In the genomic region with DNA sequence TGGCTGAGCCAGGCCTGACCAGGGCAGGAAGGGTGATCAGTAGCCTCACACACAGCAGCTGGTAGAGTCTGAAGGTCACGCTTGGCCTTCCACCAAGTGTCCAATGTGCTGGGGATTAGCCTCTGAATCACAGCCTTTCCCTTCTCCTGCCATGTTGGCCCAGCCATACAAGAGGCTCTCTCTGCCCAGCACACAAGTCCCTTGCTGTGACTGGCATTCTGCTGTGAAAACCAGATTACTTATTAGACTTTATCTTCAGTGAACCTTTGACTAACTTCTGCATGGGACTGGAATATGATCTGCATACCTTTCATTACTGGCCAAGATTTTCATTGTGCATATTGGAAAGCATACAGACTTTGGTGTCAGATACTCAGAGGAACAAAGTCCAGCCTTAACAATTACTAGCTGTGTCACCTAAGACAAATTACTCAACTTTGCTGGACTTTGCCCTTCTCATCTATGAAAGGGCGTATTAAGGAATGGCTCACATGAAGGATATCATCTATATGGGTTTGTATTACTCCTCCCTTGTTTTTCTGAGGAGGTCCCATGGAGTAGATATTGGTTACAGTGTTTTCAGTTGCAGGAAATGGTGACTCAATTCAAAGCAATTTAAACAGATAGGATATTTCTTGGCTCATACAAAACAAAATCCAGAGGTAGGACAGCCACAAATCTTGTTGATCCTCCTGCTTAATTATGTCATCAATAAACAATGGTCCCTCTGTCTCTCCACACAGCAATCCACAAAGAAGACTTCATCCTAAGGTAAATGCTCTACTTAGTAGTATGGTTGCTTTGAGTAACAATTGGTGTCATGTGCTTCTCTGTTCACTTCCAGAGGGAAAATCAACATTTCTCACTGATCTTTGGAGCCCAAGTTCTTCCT, we compare ENCODE assay signal across 14 cellular contexts.
DNase-seq lines count a peak whose midpoint lies in the region; ATAC-seq, FAIRE-seq and TF ChIP-seq lines count a peak whose summit lies in the region.
"Had no signal": no experiment of that assay in that cellular context is flagged by ENCODE, and none has a peak within 500 bp of the region (broad histone marks: within the 10 kb centered on the region; RNA-seq: fewer than 3 reads in every experiment).

No MANE protein-coding gene starts in this region.

- H4K20me1 ChIP-seq in fibroblast of lung (ENCODE audit: control insufficient read depth, extremely low read depth, insufficient read depth, low read length) = no peaks in the 10 kb centered on the region

- intact Hi-C loops in aorta (cut with DNase I) = no loop called here

- no peak for TF ChIP-seq CTCF in fibroblast of lung (conservative IDR thresholded peaks at IDR 0.05 in 1 of 2, IDR thresholded peaks at IDR 0.05 in 1 of 2; ENCODE audit: low read depth in 1 of 2, low read length in 2 of 2)
- TF ChIP-seq CTCF in nephron progenitor cell (IDR thresholded peaks at IDR 0.05) = no peak

- H2AFZ ChIP-seq in fibroblast of lung (ENCODE audit: low read length) = peak overlapping the region; percentile 36

- FAIRE-seq in RCC 7860 (lab: Jason Lieb, UNC) = peak; percentile 90

- H3K4me2 ChIP-seq in fibroblast of lung (ENCODE audit: extremely low read depth, insufficient read depth, low read length) = no peak overlapping the region

- H3K9ac ChIP-seq in fibroblast of lung (ENCODE audit: insufficient read depth, low read length) = no peak overlapping the region

- H3K27me3 ChIP-seq in fibroblast of lung (ENCODE audit: control insufficient read depth, insufficient read depth, low read length) = no peaks in the 10 kb centered on the region
- no peaks in the 10 kb centered on the region for H3K27me3 ChIP-seq in aorta (ENCODE audit: control insufficient read depth in 1 of 2, insufficient read depth in 2 of 2, low read length in 1 of 2)

- peaks cover 7% of the 10 kb centered on the region for H3K4me1 Mint-ChIP-seq in nephron progenitor cell
- H3K4me1 Mint-ChIP-seq in effector memory CD8-positive, alpha-beta T cell (ENCODE audit: low read depth in 2 of 2) = no peaks in the 10 kb centered on the region
- H3K4me1 Mint-ChIP-seq: stimulated activated naive B cell treated with anti-CD40 and anti-IgM and Interleukin-4, amounts not matched to agents 10 μg/mL and 1 μg/mL and 100 μg/mL, for 72 hours had no signal

- H3K27me3 Mint-ChIP-seq in nephron progenitor cell (ENCODE audit: low read depth, poor library complexity) = no peaks in the 10 kb centered on the region
- no peaks in the 10 kb centered on the region for H3K27me3 Mint-ChIP-seq in effector memory CD8-positive, alpha-beta T cell
- H3K27me3 Mint-ChIP-seq: activated naive CD8-positive, alpha-beta T cell had no signal

- peak overlapping the region; percentile 68 for H3K27ac Mint-ChIP-seq in nephron progenitor cell
- no peak overlapping the region for H3K27ac Mint-ChIP-seq in effector memory CD8-positive, alpha-beta T cell
- H3K27ac Mint-ChIP-seq: activated naive CD8-positive, alpha-beta T cell; stimulated activated naive B cell treated with anti-CD40 and anti-IgM and Interleukin-4, amounts not matched to agents 10 μg/mL and 1 μg/mL and 100 μg/mL, for 72 hours had no signal

- no peaks in the 10 kb centered on the region for H3K79me2 ChIP-seq in fibroblast of lung (ENCODE audit: control insufficient read depth, insufficient read depth, low read length)

- no peak overlapping the region for H3K4me3 Mint-ChIP-seq in nephron progenitor cell
- H3K4me3 Mint-ChIP-seq in effector memory CD8-positive, alpha-beta T cell = no peak overlapping the region
- H3K4me3 Mint-ChIP-seq: activated naive CD8-positive, alpha-beta T cell; stimulated activated naive B cell treated with anti-CD40 and anti-IgM and Interleukin-4, amounts not matched to agents 10 μg/mL and 1 μg/mL and 100 μg/mL, for 72 hours had no signal

- peaks cover 4% of the 10 kb centered on the region for H3K4me1 ChIP-seq in fibroblast of lung (ENCODE audit: control insufficient read depth, extremely low read depth, insufficient read depth, low read length)
- no peaks in the 10 kb centered on the region for H3K4me1 ChIP-seq in aorta (ENCODE audit: control insufficient read depth in 1 of 2, insufficient read depth in 2 of 2, low read length in 2 of 2)
- H3K4me1 ChIP-seq: HAP-1 had no signal

- no peak for ATAC-seq in aorta (ENCODE audit: low FRiP score)
- ATAC-seq in effector memory CD8-positive, alpha-beta T cell (replicated peaks) = no peak
- ATAC-seq: stimulated activated naive B cell treated with anti-CD40 and anti-IgM and Interleukin-4, amounts not matched to agents 10 μg/mL and 1 μg/mL and 100 μg/mL, for 72 hours had no signal

- H3K9me3 Mint-ChIP-seq in nephron progenitor cell = peaks cover 8% of the 10 kb centered on the region
- H3K9me3 Mint-ChIP-seq in effector memory CD8-positive, alpha-beta T cell = no peaks in the 10 kb centered on the region

- H3K9me3 ChIP-seq in fibroblast of lung (ENCODE audit: control insufficient read depth, insufficient read depth, low read depth, low read length) (no peaks in the 10 kb centered on the region), aorta (ENCODE audit: control insufficient read depth, low read length) (no peaks in the 10 kb centered on the region)
- H3K9me3 ChIP-seq: HAP-1 had no signal

- DNase-seq in EH (ENCODE audit: low read depth) (peak; percentile 73), RCC 7860 (ENCODE audit: low spot score) (peak; percentile 83), fibroblast of lung (ENCODE audit: low read depth in 2 of 2) (peak; percentile 34 to 76), nephron progenitor cell (no peak), aorta (no peak), NCI-H2029 (lab: John Stamatoyannopoulos, UW) (no peak), dermis blood vessel endothelial cell (no peak)
- no peak for DNase-seq in effector memory CD8-positive, alpha-beta T cell
- DNase-seq: DMS79 treated with DMSO at 0.1 percent for 48 hours; NCI-H2081; stimulated activated CD4-positive, alpha-beta T cell treated with anti-CD3 and anti-CD28 coated beads, Interleukin-12 subunit alpha, Interleukin-12 subunit beta, amount 100 ng/mL, for 4 hours; stimulated activated naive B cell treated with anti-CD40 and anti-IgM and Interleukin-4, amounts not matched to agents 10 μg/mL and 1 μg/mL and 100 μg/mL, for 72 hours had no signal

- H3K36me3 Mint-ChIP-seq in nephron progenitor cell (ENCODE audit: low read depth) = no peaks in the 10 kb centered on the region
- H3K36me3 Mint-ChIP-seq in effector memory CD8-positive, alpha-beta T cell (ENCODE audit: insufficient read depth) = no peaks in the 10 kb centered on the region

- H3K4me3 ChIP-seq in fibroblast of lung (replicated peaks in 1 of 4; ENCODE audit: control extremely low read depth in 1 of 4, insufficient read depth in 1 of 4, low read depth in 3 of 4, low read length in 4 of 4) (no peak overlapping the region), aorta (ENCODE audit: low read length in 2 of 2) (no peak overlapping the region)
- H3K4me3 ChIP-seq: HAP-1 had no signal

- H3K27ac ChIP-seq in fibroblast of lung (ENCODE audit: insufficient read depth, low read length) (peak overlapping the region; percentile 18), aorta (ENCODE audit: low read depth in 1 of 2, low read length in 2 of 2) (no peak overlapping the region)

- H3K36me3 ChIP-seq in fibroblast of lung (ENCODE audit: control insufficient read depth, insufficient read depth, low read length) (no peaks in the 10 kb centered on the region), aorta (ENCODE audit: control insufficient read depth in 1 of 2, insufficient read depth in 2 of 2, low read length in 1 of 2) (no peaks in the 10 kb centered on the region)
- H3K36me3 ChIP-seq: HAP-1 had no signal

- WGBS in aorta, 2 donors = 87 to 90% methylated on average over 2 of the region's 2 CpGs

Comparison
In these comparisons a context has a peak if more than half of its experiments do, and no peak if none do; other contexts are left out.
1. DNase-seq: peak in EH (single experiment), RCC 7860 (single experiment) and fibroblast of lung (2 of 2); none in nephron progenitor cell (single experiment), aorta (0 of 2), NCI-H2029 (single experiment), effector memory CD8-positive, alpha-beta T cell (0 of 3) and dermis blood vessel endothelial cell (single experiment).